In the genomic region with DNA sequence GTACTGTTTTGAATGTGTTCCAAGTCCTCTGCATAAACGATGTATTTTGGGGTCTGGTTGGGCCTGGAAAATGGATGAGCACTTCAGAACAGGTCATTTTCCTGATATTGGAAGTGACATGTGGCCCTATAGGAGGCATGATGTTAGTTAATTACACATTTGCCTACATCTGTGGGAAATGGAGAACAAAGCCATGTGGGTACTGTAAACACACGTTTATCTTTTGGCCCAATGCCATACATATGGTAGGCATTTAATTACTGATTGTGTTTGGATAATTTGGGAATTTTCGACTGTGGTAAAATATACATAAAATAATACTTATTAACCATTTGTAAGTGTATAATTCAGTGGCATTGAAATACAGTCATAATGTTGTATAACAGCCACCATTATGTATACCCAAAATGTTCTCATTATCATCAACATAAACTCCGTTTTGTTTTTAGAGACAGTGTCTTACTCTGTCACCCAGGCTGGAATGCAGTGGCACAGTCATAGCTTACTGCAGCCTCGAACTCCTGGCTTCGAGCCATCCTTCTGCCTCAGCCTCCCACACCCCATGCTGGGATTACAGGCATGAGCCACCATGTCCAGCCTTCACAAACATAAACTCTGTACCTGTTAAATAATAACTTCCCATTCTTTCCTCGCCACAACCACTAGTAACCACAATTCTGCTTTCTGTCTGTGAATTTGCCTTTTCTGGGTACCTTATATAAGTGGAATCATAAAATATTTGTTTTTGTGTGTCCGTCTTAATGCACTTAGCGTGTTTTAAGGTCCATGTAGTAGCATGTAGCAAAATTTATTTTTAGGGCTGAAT, we compare ENCODE assay signal across 19 cellular contexts. TPM values are rescaled to one million over a fixed set of nuclear protein-coding genes. Genes with fewer than 3 reads are reported as not detected.
DNase-seq lines count a peak whose midpoint lies in the region; ATAC-seq, FAIRE-seq and TF ChIP-seq lines count a peak whose summit lies in the region.
"Had no signal": no experiment of that assay in that cellular context is flagged by ENCODE, and none has a peak within 500 bp of the region (broad histone marks: within the 10 kb centered on the region; RNA-seq: fewer than 3 reads in every experiment).

No MANE protein-coding gene starts in this region.

- H3K4me2 ChIP-seq in endothelial cell of umbilical vein (ENCODE audit: insufficient read depth, low read length) = no peak overlapping the region

- no peak for TF ChIP-seq CTCF in 22Rv1 (IDR thresholded peaks at IDR 0.05)
- TF ChIP-seq CTCF in endothelial cell of umbilical vein (IDR thresholded peaks at IDR 0.05; ENCODE audit: extremely low read depth in 1 of 2, insufficient read depth in 1 of 2, low read depth in 1 of 2, low read length in 2 of 2) = no peak

- DNase-seq in H4 (ENCODE audit: low spot score) (peak; percentile 27), RCC 7860 (ENCODE audit: low spot score) (peak; percentile 62), endothelial cell of umbilical vein (ENCODE audit: low read depth, low spot score) (peak; percentile 27), NCI-H526 (lab: John Stamatoyannopoulos, UW) (no peak)
- DNase-seq: activated naive CD4-positive, alpha-beta T cell treated with anti-CD3 and anti-CD28 coated beads for 36 hours; CD8-positive, alpha-beta T cell; endodermal cell; GF-D8; NCI-H345; PC-3; right lobe of liver; T-cell had no signal

- H4K20me1 ChIP-seq in endothelial cell of umbilical vein (replicated peaks; ENCODE audit: control insufficient read depth, extremely low read depth, insufficient read depth, low read length) = no peaks in the 10 kb centered on the region

- no peaks in the 10 kb centered on the region for H3K9me3 ChIP-seq in endothelial cell of umbilical vein (replicated peaks; ENCODE audit: control insufficient read depth, insufficient read depth, low read length)
- H3K9me3 ChIP-seq: breast epithelium, right lobe of liver, tibial nerve had no signal

- CTCF ChIA-PET in endothelial cell of umbilical vein (lab: Charles Lee) = interaction anchor here (4.7 to 15.9 kb wide), 2 partner anchors 75 to 91 kb away, joined by 99 to 577 read pairs; no protein-coding TSS in a partner anchor

- H3K27ac ChIP-seq in 22Rv1 (0 out of 2 replicates have a peak overlapping the region, but pooled peaks have one; percentile 14), endothelial cell of umbilical vein (ENCODE audit: insufficient read depth, low read depth, low read length) (no peak overlapping the region)
- H3K27ac ChIP-seq: breast epithelium, right lobe of liver had no signal

- H3K9me1 ChIP-seq in endothelial cell of umbilical vein (replicated peaks; ENCODE audit: control insufficient read depth, extremely low read depth, insufficient read depth, low read length) = no peaks in the 10 kb centered on the region

- POLR2A ChIA-PET in endothelial cell of umbilical vein (lab: Charles Lee) = interaction anchor here (1.5 kb wide), 1 partner anchor 75 kb away, joined by 3 read pairs; no protein-coding TSS in a partner anchor

- H3K9ac ChIP-seq in endothelial cell of umbilical vein (replicated peaks; ENCODE audit: extremely low read depth, insufficient read depth, low read length) = no peak overlapping the region

- H3K27me3 ChIP-seq in endothelial cell of umbilical vein (ENCODE audit: control insufficient read depth in 2 of 2, insufficient read depth in 2 of 2, low read length in 2 of 2) = no peaks in the 10 kb centered on the region
- H3K27me3 ChIP-seq: breast epithelium, right lobe of liver, tibial nerve had no signal

- FAIRE-seq in RCC 7860 (lab: Jason Lieb, UNC) = peak; percentile 72
- FAIRE-seq in endothelial cell of umbilical vein (lab: Jason Lieb, UNC) = no peak

- no peak overlapping the region for H3K4me3 ChIP-seq in endothelial cell of umbilical vein (replicated peaks in 1 of 3; ENCODE audit: insufficient read depth in 1 of 3, low read depth in 1 of 3, low read length in 3 of 3)
- H3K4me3 ChIP-seq: breast epithelium, right lobe of liver, tibial nerve had no signal

- intact Hi-C loops in endothelial cell of umbilical vein (cut with micrococcal nuclease) = no loop called here

- dilution Hi-C loops in endothelial cell of umbilical vein (cut with MboI; ENCODE audit: extremely low pct_ligation_motif_present, low sequenced_read_pairs) = no loop called here

- TF ChIP-seq POLR2A in endothelial cell of umbilical vein (IDR thresholded peaks at IDR 0.05; ENCODE audit: low read depth, low read length) = no peak

- ATAC-seq in HG02885 (IDR thresholded peaks at IDR 0.05; ENCODE audit: poor library complexity, unreplicated experiment) (no peak), GM21367 (IDR thresholded peaks at IDR 0.05; ENCODE audit: unreplicated experiment) (no peak), HG03354 (IDR thresholded peaks at IDR 0.05; ENCODE audit: poor library complexity, severe bottlenecking, unreplicated experiment) (no peak)
- ATAC-seq: CD8-positive, alpha-beta T cell; stimulated activated effector memory CD8-positive, alpha-beta T cell treated with anti-CD3 and anti-CD28 coated beads, Interleukin-12 subunit alpha, Interleukin-12 subunit beta, amount 100 ng/mL, for 72 hours; T-cell had no signal

- no peaks in the 10 kb centered on the region for H3K4me1 ChIP-seq in endothelial cell of umbilical vein (ENCODE audit: control insufficient read depth, extremely low read depth, insufficient read depth, low read length)
- H3K4me1 ChIP-seq: breast epithelium, right lobe of liver had no signal

- H3K36me3 ChIP-seq in endothelial cell of umbilical vein (ENCODE audit: control insufficient read depth in 2 of 2, extremely low read depth in 1 of 2, insufficient read depth in 2 of 2, low read length in 2 of 2) = peaks cover 12 to 18% of the 10 kb centered on the region in 2 experiments
- H3K36me3 ChIP-seq: breast epithelium had no signal

- peaks cover 2% of the 10 kb centered on the region for H3K79me2 ChIP-seq in endothelial cell of umbilical vein (ENCODE audit: control insufficient read depth, insufficient read depth, low read length)

- H2AFZ ChIP-seq in endothelial cell of umbilical vein (ENCODE audit: low read depth, low read length) = no peak overlapping the region

- no TSS peak for BruUV-seq in endothelial cell of umbilical vein (replicated peaks; lab: Mats Ljungman, UMichigan)

TF ChIP-seq in endothelial cell of umbilical vein, 7 proteins besides CTCF, POLR2A, EP300 and RAD21:
- TF ChIP-seq EZH2 (IDR thresholded peaks at IDR 0.05; ENCODE audit: borderline replicate concordance, low read depth, low read length, severe bottlenecking) (no peak), POLR2AphosphoS5 (IDR thresholded peaks at IDR 0.05; ENCODE audit: insufficient read depth, low read depth, low read length) (no peak), MYC (IDR thresholded peaks at IDR 0.05; ENCODE audit: low read depth, low read length) (no peak)

RNA-seq across cellular contexts. Expression of a gene that starts 11.9 kb away (rescaled TPM):
- 86.4 and 89.6 TPM in 2 replicates for total RNA-seq in H4 (2014; rRNA removed; shearing (Covaris generic))
- total RNA-seq in endothelial cell of umbilical vein = 65.7 and 73.5 TPM in 2 replicates
- 48.9 and 56.1 TPM in 2 replicates for polyA plus RNA-seq in endothelial cell of umbilical vein
- 38.8 and 45.3 TPM in 2 replicates for polyA plus RNA-seq in endothelial cell of umbilical vein (2011; cell fraction: cytosol; rRNA removed)
- polyA plus RNA-seq in endothelial cell of umbilical vein (2011; cell fraction: nucleus; rRNA removed) = 67.0 and 75.2 TPM in 2 replicates
- polyA plus RNA-seq in endothelial cell of umbilical vein (2012) = 42.6 and 70.4 TPM in 2 replicates
- polyA minus RNA-seq in endothelial cell of umbilical vein = 48.8 and 50.7 TPM in 2 replicates
- polyA minus RNA-seq in endothelial cell of umbilical vein (2011; cell fraction: cytosol; rRNA and poly(A)+ RNA removed) = 35.4 TPM
- 15.9 and 20.2 TPM in 2 replicates for polyA minus RNA-seq in endothelial cell of umbilical vein (2011; cell fraction: nucleus; rRNA and poly(A)+ RNA removed)

RNA-seq across cellular contexts. Expression of a gene that starts 15.2 kb away (rescaled TPM):
- total RNA-seq in H4 (2014; rRNA removed; shearing (Covaris generic)) = 132 and 143 TPM in 2 replicates
- 93.7 and 105 TPM in 2 replicates for total RNA-seq in endothelial cell of umbilical vein
- 41.1 and 57.9 TPM in 2 replicates for polyA plus RNA-seq in endothelial cell of umbilical vein
- 64.7 and 66.8 TPM in 2 replicates for polyA plus RNA-seq in endothelial cell of umbilical vein (2011; cell fraction: cytosol; rRNA removed)
- polyA plus RNA-seq in endothelial cell of umbilical vein (2011; cell fraction: nucleus; rRNA removed) = 55.1 and 70.3 TPM in 2 replicates
- 77.1 and 106 TPM in 2 replicates for polyA plus RNA-seq in endothelial cell of umbilical vein (2012)
- 59.0 and 69.0 TPM in 2 replicates for polyA minus RNA-seq in endothelial cell of umbilical vein
- polyA minus RNA-seq in endothelial cell of umbilical vein (2011; cell fraction: cytosol; rRNA and poly(A)+ RNA removed) = 22.0 TPM
- polyA minus RNA-seq in endothelial cell of umbilical vein (2011; cell fraction: nucleus; rRNA and poly(A)+ RNA removed) = 24.8 and 34.1 TPM in 2 replicates

RNA-seq across cellular contexts. Expression of a gene that starts 24.2 kb away (rescaled TPM):
- 0.10 TPM in 1 of 2 replicates, not detected in the other for total RNA-seq in H4 (2014; rRNA removed; shearing (Covaris generic))
- 0.12 and 0.33 TPM in 2 replicates for total RNA-seq in endothelial cell of umbilical vein
- polyA plus RNA-seq in endothelial cell of umbilical vein = 0.08 and 0.19 TPM in 2 replicates
- 0.15 and 0.20 TPM in 2 replicates for polyA plus RNA-seq in endothelial cell of umbilical vein (2011; cell fraction: cytosol; rRNA removed)
- polyA plus RNA-seq in endothelial cell of umbilical vein (2011; cell fraction: nucleus; rRNA removed) = 0.05 and 0.21 TPM in 2 replicates
- 0.16 and 0.30 TPM in 2 replicates for polyA plus RNA-seq in endothelial cell of umbilical vein (2012)
- 0.17 and 0.39 TPM in 2 replicates for polyA minus RNA-seq in endothelial cell of umbilical vein
- polyA minus RNA-seq in endothelial cell of umbilical vein (2011; cell fraction: cytosol; rRNA and poly(A)+ RNA removed) = not detected
- 0.14 TPM in 1 of 2 replicates, not detected in the other for polyA minus RNA-seq in endothelial cell of umbilical vein (2011; cell fraction: nucleus; rRNA and poly(A)+ RNA removed)
- total RNA-seq: activated naive CD4-positive, alpha-beta T cell treated with anti-CD3 and anti-CD28 coated beads for 36 hours; CD8-positive, alpha-beta T cell had no signal

RNA-seq across cellular contexts. Expression of a gene that starts 39.8 kb away (rescaled TPM):
- total RNA-seq in H4 (2014; rRNA removed; shearing (Covaris generic)) = 1.9 and 4.5 TPM in 2 replicates
- total RNA-seq in endothelial cell of umbilical vein = 0.09 and 0.29 TPM in 2 replicates
- 0.07 and 0.14 TPM in 2 replicates for polyA plus RNA-seq in endothelial cell of umbilical vein
- polyA plus RNA-seq in endothelial cell of umbilical vein (2011; cell fraction: cytosol; rRNA removed) = not detected in 2 replicates
- polyA plus RNA-seq in endothelial cell of umbilical vein (2011; cell fraction: nucleus; rRNA removed) = 0.17 and 0.48 TPM in 2 replicates
- not detected in 2 replicates for polyA plus RNA-seq in endothelial cell of umbilical vein (2012)
- 0.25 TPM in 1 of 2 replicates, not detected in the other for polyA minus RNA-seq in endothelial cell of umbilical vein
- 37.2 TPM for polyA minus RNA-seq in endothelial cell of umbilical vein (2011; cell fraction: cytosol; rRNA and poly(A)+ RNA removed)
- 0.19 TPM in 1 of 2 replicates, not detected in the other for polyA minus RNA-seq in endothelial cell of umbilical vein (2011; cell fraction: nucleus; rRNA and poly(A)+ RNA removed)

Comparison
In these comparisons a context has a peak if more than half of its experiments do, and no peak if none do; other contexts are left out.
1. DNase-seq: peak in H4 (single experiment), RCC 7860 (single experiment) and endothelial cell of umbilical vein (single experiment); none in NCI-H526 (0 of 2).